2 cellular contexts compared by ENCODE assay signal in genomic region chr4:154838694-154839093, GRCh38.
TF ChIP-seq lines count a peak whose summit lies in the region.

No MANE protein-coding gene starts in this region.

TF ChIP-seq in SK-N-SH, 30 proteins besides CTCF, POLR2A, EP300 and RAD21 (continued from another document):
- TF ChIP-seq ZBTB33 (IDR thresholded peaks at IDR 0.05; ENCODE audit: borderline replicate concordance, low read depth), result no peak
- no peak for TF ChIP-seq TCF12 (IDR thresholded peaks at IDR 0.05)
- TF ChIP-seq NFIC (IDR thresholded peaks at IDR 0.05; ENCODE audit: borderline replicate concordance), result no peak
- TF ChIP-seq GATA2 (CRISPR knock-in tag; IDR thresholded peaks at IDR 0.05), result no peak
- no peak for TF ChIP-seq PBX3 (IDR thresholded peaks at IDR 0.05)
- TF ChIP-seq FOXJ3 (CRISPR knock-in tag; IDR thresholded peaks at IDR 0.05), result no peak
- no peak for TF ChIP-seq TEAD4 (IDR thresholded peaks at IDR 0.05; ENCODE audit: borderline replicate concordance, insufficient read depth)
- no peak for TF ChIP-seq IRF3 (IDR thresholded peaks at IDR 0.05; ENCODE audit: low read depth, low read length)
- no peak for TF ChIP-seq FOSL2 (IDR thresholded peaks at IDR 0.05; ENCODE audit: borderline replicate concordance, low read depth)
- TF ChIP-seq MAX (IDR thresholded peaks at IDR 0.05; ENCODE audit: low read depth), result no peak

TF ChIP-seq in SK-N-SH treated with all-trans-retinoic acid at 6 μM for 48 hours, 23 proteins besides CTCF, POLR2A, EP300 and RAD21 (continued from another document):
- TF ChIP-seq POU6F1 (CRISPR knock-in tag; IDR thresholded peaks at IDR 0.05; ENCODE audit: borderline replicate concordance, low read depth), result no peak
- no peak for TF ChIP-seq ZC3H10 (CRISPR knock-in tag; IDR thresholded peaks at IDR 0.05)
- no peak for TF ChIP-seq TSHZ2 (CRISPR knock-in tag; IDR thresholded peaks at IDR 0.05)
- TF ChIP-seq SNAI2 (CRISPR knock-in tag; IDR thresholded peaks at IDR 0.05), result no peak
- TF ChIP-seq ZNF70 (CRISPR knock-in tag; IDR thresholded peaks at IDR 0.05), result no peak
- TF ChIP-seq ZFP30 (CRISPR knock-in tag; IDR thresholded peaks at IDR 0.05), result no peak
- TF ChIP-seq ZNF8 (CRISPR knock-in tag; IDR thresholded peaks at IDR 0.05), result no peak
- TF ChIP-seq PATZ1 (CRISPR knock-in tag; IDR thresholded peaks at IDR 0.05; ENCODE audit: borderline replicate concordance), result no peak
- no peak for TF ChIP-seq CSDC2 (CRISPR knock-in tag; IDR thresholded peaks at IDR 0.05)
